31 cellular contexts compared by ENCODE assay signal in the genomic region with DNA sequence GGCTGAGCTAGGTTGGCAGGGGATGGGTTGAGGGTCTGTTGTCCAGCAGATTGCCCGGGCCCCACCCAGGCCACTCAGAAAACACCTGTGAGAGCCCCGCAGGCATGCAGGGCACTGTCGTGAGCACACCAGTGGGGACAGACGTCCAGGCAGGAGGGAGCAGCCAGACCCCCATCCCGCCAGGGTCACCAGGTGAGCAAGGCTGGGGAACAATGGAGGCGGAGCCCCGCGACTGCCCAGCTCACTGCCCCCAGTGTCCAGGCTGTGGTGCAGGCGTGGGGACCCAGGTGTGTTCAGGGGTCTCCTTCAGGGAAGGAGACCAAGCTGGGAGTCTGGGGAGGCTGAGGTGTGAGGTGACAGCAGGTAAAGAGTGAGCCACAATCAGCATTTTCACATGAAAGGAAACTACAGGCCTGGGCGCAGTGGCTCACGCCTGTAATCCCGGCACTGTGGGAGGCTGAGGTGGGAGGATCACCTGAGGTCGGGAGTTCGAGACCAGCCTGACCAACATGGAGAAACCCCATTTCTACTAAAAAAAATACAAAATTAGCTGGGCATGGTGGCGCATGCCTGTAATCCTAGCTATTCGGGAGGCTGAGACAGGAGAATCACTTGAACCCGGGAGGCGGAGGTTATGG. TPM values are rescaled to one million over a fixed set of nuclear protein-coding genes. Genes with fewer than 3 reads are reported as not detected.
DNase-seq lines count a peak whose midpoint lies in the region; ATAC-seq lines count a peak whose summit lies in the region.
"Had no signal": no experiment of that assay in that cellular context is flagged by ENCODE, and none has a peak within 500 bp of the region (broad histone marks: within the 10 kb centered on the region; RNA-seq: fewer than 3 reads in every experiment).

No MANE protein-coding gene starts in this region.

- no peak overlapping the region for H3K4me3 ChIP-seq in neuronal stem cell (ENCODE audit: low read length in 2 of 2)
- H3K4me3 ChIP-seq: adrenal gland, GM23248, heart left ventricle, lung, SJCRH30, transverse colon had no signal

- no peaks in the 10 kb centered on the region for H3K4me1 Mint-ChIP-seq in activated T-cell treated with anti-CD3 and anti-CD28 coated beads, Interleukin-2, amount 50 U/mL, for 24 hours (ENCODE audit: low read depth)
- H3K4me1 Mint-ChIP-seq: WTC11 had no signal

- no peak overlapping the region for H2BK5ac ChIP-seq in neuronal stem cell (ENCODE audit: low read length)

- no peak overlapping the region for H3K4me3 Mint-ChIP-seq in activated T-cell treated with anti-CD3 and anti-CD28 coated beads, Interleukin-2, amount 50 U/mL, for 24 hours
- H3K4me3 Mint-ChIP-seq: activated CD4-positive, alpha-beta T cell treated with anti-CD3 and anti-CD28 coated beads, Interleukin-2, amount 10 ng/mL, durations not matched to agents 24 days and 14 days; activated T-cell treated with anti-CD3 and anti-CD28 coated beads, Interleukin-2, amount 50 U/mL, for 4 hours; brain; CD4-positive, CD25-positive, alpha-beta regulatory T cell; naive thymus-derived CD8-positive, alpha-beta T cell; WTC11 had no signal

- H4K8ac ChIP-seq in neuronal stem cell (ENCODE audit: low read depth, low read length) = no peak overlapping the region

- no peaks in the 10 kb centered on the region for H3K9me3 Mint-ChIP-seq in activated T-cell treated with anti-CD3 and anti-CD28 coated beads, Interleukin-2, amount 50 U/mL, for 24 hours
- H3K9me3 Mint-ChIP-seq: activated CD4-positive, alpha-beta T cell treated with anti-CD3 and anti-CD28 coated beads, Interleukin-2, amount 10 ng/mL, durations not matched to agents 24 days and 14 days; activated T-cell treated with anti-CD3 and anti-CD28 coated beads, Interleukin-2, amount 50 U/mL, for 4 hours; CD4-positive, CD25-positive, alpha-beta regulatory T cell; WTC11 had no signal

- no peaks in the 10 kb centered on the region for H3K36me3 Mint-ChIP-seq in activated T-cell treated with anti-CD3 and anti-CD28 coated beads, Interleukin-2, amount 50 U/mL, for 24 hours (ENCODE audit: low read depth)
- H3K36me3 Mint-ChIP-seq: brain; CD4-positive, CD25-positive, alpha-beta regulatory T cell; naive thymus-derived CD8-positive, alpha-beta T cell; WTC11 had no signal

- no CpG with 5 or more reads among the region's 18 CpGs for WGBS in neuronal stem cell (ENCODE audit: extremely low coverage in 2 of 2, insufficient read length in 2 of 2, insufficient replicate concordance in 1 of 2), 2 donors

- peaks cover 1% of the 10 kb centered on the region for H3K79me1 ChIP-seq in neuronal stem cell (ENCODE audit: low read depth, low read length)

- H3K27ac Mint-ChIP-seq in activated T-cell treated with anti-CD3 and anti-CD28 coated beads, Interleukin-2, amount 50 U/mL, for 24 hours = no peak overlapping the region
- H3K27ac Mint-ChIP-seq: activated CD4-positive, alpha-beta T cell treated with anti-CD3 and anti-CD28 coated beads, Interleukin-2, amount 10 ng/mL, durations not matched to agents 24 days and 14 days; CD4-positive, CD25-positive, alpha-beta regulatory T cell; WTC11 had no signal

- no peak overlapping the region for H3K9ac ChIP-seq in neuronal stem cell (ENCODE audit: low read depth, low read length, poor library complexity)
- H3K9ac ChIP-seq: GM23248 had no signal

- peaks cover 67% of the 10 kb centered on the region for H3K27me3 Mint-ChIP-seq in activated T-cell treated with anti-CD3 and anti-CD28 coated beads, Interleukin-2, amount 50 U/mL, for 24 hours

- no peak overlapping the region for H3K27ac ChIP-seq in neuronal stem cell (replicated peaks; ENCODE audit: low read length)
- H3K27ac ChIP-seq: adrenal gland, GM23248, heart left ventricle, SJCRH30, transverse colon had no signal

- no peak overlapping the region for H2BK12ac ChIP-seq in neuronal stem cell (ENCODE audit: low read length)

- peaks cover 0 to 64% (median 50%) of the 10 kb centered on the region in 3 experiments for H3K27me3 ChIP-seq in neuronal stem cell (ENCODE audit: control insufficient read depth in 3 of 3, insufficient read depth in 3 of 3, low read depth in 1 of 3, low read length in 3 of 3)

- ATAC-seq in GM19328 (IDR thresholded peaks at IDR 0.05; ENCODE audit: unreplicated experiment) (no peak), GM21528 (IDR thresholded peaks at IDR 0.05; ENCODE audit: low FRiP score, unreplicated experiment) (no peak)
- ATAC-seq: activated T-cell treated with anti-CD3 and anti-CD28 coated beads, Interleukin-2, amount 50 U/mL, for 4 hours; heart left ventricle; naive thymus-derived CD8-positive, alpha-beta T cell; WTC11 had no signal

- no peak overlapping the region for H2BK120ac ChIP-seq in neuronal stem cell (ENCODE audit: low read depth, low read length)

- H3K4me1 ChIP-seq in neuronal stem cell (ENCODE audit: control insufficient read depth in 2 of 2, insufficient read depth in 1 of 2, low read depth in 1 of 2, low read length in 2 of 2) = no peaks in the 10 kb centered on the region

- peak overlapping the region; percentile 6 for H3K23ac ChIP-seq in neuronal stem cell (ENCODE audit: low read depth, low read length, poor library complexity)

- no peak overlapping the region for H3K14ac ChIP-seq in neuronal stem cell (ENCODE audit: low read length)

- H2BK15ac ChIP-seq in neuronal stem cell (ENCODE audit: low read length) = no peak overlapping the region

- no peak overlapping the region for H3K4me2 ChIP-seq in neuronal stem cell (ENCODE audit: insufficient read depth, low read length, poor library complexity, severe bottlenecking)

- no peaks in the 10 kb centered on the region for H3K36me3 ChIP-seq in neuronal stem cell (replicated peaks in 1 of 2; ENCODE audit: control insufficient read depth in 2 of 2, insufficient read depth in 2 of 2, low read length in 2 of 2)
- H3K36me3 ChIP-seq: adrenal gland, heart left ventricle, SJCRH30, transverse colon had no signal

- H4K91ac ChIP-seq in neuronal stem cell (ENCODE audit: low read depth, low read length, poor library complexity) = no peak overlapping the region

- no peak overlapping the region for H2AK5ac ChIP-seq in neuronal stem cell (ENCODE audit: low read depth, low read length)

- peaks cover 0 to 3% of the 10 kb centered on the region in 2 donors for H3K9me3 ChIP-seq in neuronal stem cell (replicated peaks in 1 of 2; ENCODE audit: control insufficient read depth in 2 of 2, insufficient read depth in 1 of 2, low read depth in 1 of 2, low read length in 2 of 2)
- H3K9me3 ChIP-seq: adrenal gland, heart left ventricle, SJCRH30, transverse colon had no signal

- no peak overlapping the region for H3K4ac ChIP-seq in neuronal stem cell (ENCODE audit: low read length)

- H2AFZ ChIP-seq in neuronal stem cell (ENCODE audit: low read length) = no peak overlapping the region
- H2AFZ ChIP-seq: GM23248 had no signal

- peak overlapping the region; percentile 13 for H3K18ac ChIP-seq in neuronal stem cell (ENCODE audit: low read length)

- DNase-seq in activated T-cell treated with anti-CD3 and anti-CD28 coated beads, Interleukin-2, amount 50 U/mL, for 24 hours = peak; percentile 20
- DNase-seq in activated T-cell treated with anti-CD3 and anti-CD28 coated beads for 4 hours (no peak), neuronal stem cell (ENCODE audit: low spot score) (no peak), NCI-H2227 (lab: John Stamatoyannopoulos, UW; ENCODE audit: unreplicated experiment) (no peak)
- DNase-seq in stimulated activated CD4-positive, alpha-beta T cell treated with anti-CD3 and anti-CD28 coated beads, Interleukin-4, amount 100 ng/mL, for 1 hour = peak; percentile 1
- no peak for DNase-seq in stimulated activated CD4-positive, alpha-beta T cell treated with anti-CD3 and anti-CD28 coated beads, Interleukin-2, amount 100 ng/mL, for 24 hours
- DNase-seq: 8988T; activated CD4-positive, alpha-beta T cell treated with anti-CD3 and anti-CD28 coated beads, Interleukin-2, amount 10 ng/mL, durations not matched to agents 24 days and 14 days; activated T-cell treated with anti-CD3 and anti-CD28 coated beads, Interleukin-2, amount 50 U/mL, for 4 hours; CD4-positive, CD25-positive, alpha-beta regulatory T cell; cerebellar nuclear complex; DMS79; foreskin melanocyte; GM23248; NCI-H1436 treated with DMSO at 0.1 percent for 48 hours; NCI-H2081 treated with DMSO at 0.1 percent for 48 hours; NCI-H345; retina; SJCRH30; stimulated activated CD4-positive, alpha-beta T cell treated with anti-CD3 and anti-CD28 coated beads, Interleukin-4, amount 100 ng/mL, for 24 hours; T1000; transverse colon had no signal

RNA-seq across cellular contexts. Expression of gene SAMD11, which starts 9.4 kb away (rescaled TPM):
- 0.21 TPM for polyA plus RNA-seq in neuronal stem cell (2013, experiment 1 of 2)
- polyA plus RNA-seq in neuronal stem cell (2013, experiment 2 of 2) = 0.32 TPM
- polyA plus RNA-seq: keratinocyte had no signal

RNA-seq across cellular contexts. Expression of gene NOC2L, which starts 44.7 kb away (rescaled TPM):
- 33.5 TPM for polyA plus RNA-seq in neuronal stem cell (2013, experiment 1 of 2)
- 32.6 TPM for polyA plus RNA-seq in neuronal stem cell (2013, experiment 2 of 2)

RNA-seq across cellular contexts. Expression of gene KLHL17, which starts 46.0 kb away (rescaled TPM):
- 22.0 TPM for polyA plus RNA-seq in neuronal stem cell (2013, experiment 1 of 2)
- polyA plus RNA-seq in neuronal stem cell (2013, experiment 2 of 2) = 20.9 TPM

RNA-seq across cellular contexts. Expression of gene PLEKHN1, which starts 51.9 kb away (rescaled TPM):
- 0.07 TPM for polyA plus RNA-seq in neuronal stem cell (2013, experiment 1 of 2)
- 0.03 TPM for polyA plus RNA-seq in neuronal stem cell (2013, experiment 2 of 2)

Comparison
In these comparisons a context has a peak if more than half of its experiments do, and no peak if none do; other contexts are left out.
1. DNase-seq: peak in activated T-cell treated with anti-CD3 and anti-CD28 coated beads, Interleukin-2, amount 50 U/mL, for 24 hours (single experiment) and stimulated activated CD4-positive, alpha-beta T cell treated with anti-CD3 and anti-CD28 coated beads, Interleukin-4, amount 100 ng/mL, for 1 hour (single experiment); none in activated T-cell treated with anti-CD3 and anti-CD28 coated beads for 4 hours (single experiment), stimulated activated CD4-positive, alpha-beta T cell treated with anti-CD3 and anti-CD28 coated beads, Interleukin-2, amount 100 ng/mL, for 24 hours (0 of 2), neuronal stem cell (single experiment) and NCI-H2227 (single experiment).